1 cellular context compared by ENCODE assay signal in genomic region chr2:20822535-20823490, GRCh38.
TF ChIP-seq lines count a peak whose summit lies in the region.

Gene LDAH, minus strand, starts transcription at chr2:20823101. Its CDS starts 21,638 bp downstream, at chr2:20801463.

TF ChIP-seq in HepG2, 621 proteins besides CTCF, POLR2A, EP300 and RAD21 (continued from another document and continues in another):
- peak; percentile 32 for TF ChIP-seq ZBTB40 (IDR thresholded peaks at IDR 0.05)
- peak; percentile 87 for TF ChIP-seq ZBTB40 (CRISPR knock-in tag; IDR thresholded peaks at IDR 0.05)
- TF ChIP-seq ZNF30 (CRISPR knock-in tag; IDR thresholded peaks at IDR 0.05) = no peak; the same call in none of the 2 replicates
- peak; percentile 92; the same call in 1 of the 2 replicates for TF ChIP-seq ZNF225 (CRISPR knock-in tag; IDR thresholded peaks at IDR 0.05)
- TF ChIP-seq NFE2L1 (CRISPR knock-in tag; IDR thresholded peaks at IDR 0.05; ENCODE audit: borderline replicate concordance) = no peak
- peak; percentile 90 for TF ChIP-seq STAT6 (CRISPR knock-in tag; IDR thresholded peaks at IDR 0.05; ENCODE audit: borderline replicate concordance)
- TF ChIP-seq ZKSCAN8 (CRISPR knock-in tag; IDR thresholded peaks at IDR 0.05; ENCODE audit: borderline replicate concordance) = no peak
- no peak for TF ChIP-seq ZC3H13 (CRISPR knock-in tag; IDR thresholded peaks at IDR 0.05)
- no peak for TF ChIP-seq ZFYVE20 (CRISPR knock-in tag; IDR thresholded peaks at IDR 0.05; ENCODE audit: borderline replicate concordance, low read depth)
- peak; percentile 77 for TF ChIP-seq NKX3-1 (CRISPR knock-in tag; IDR thresholded peaks at IDR 0.05)
- peak; percentile 63 for TF ChIP-seq ZNF263 (CRISPR knock-in tag; IDR thresholded peaks at IDR 0.05)
- no peak for TF ChIP-seq ZBTB1 (CRISPR knock-in tag; IDR thresholded peaks at IDR 0.05; ENCODE audit: borderline replicate concordance)
- peak; percentile 97 for TF ChIP-seq ZNF839 (CRISPR knock-in tag; IDR thresholded peaks at IDR 0.05; ENCODE audit: borderline replicate concordance)
- no peak for TF ChIP-seq DDIT3 (CRISPR knock-in tag; IDR thresholded peaks at IDR 0.05)
- peak; percentile 78 for TF ChIP-seq RCOR2 (CRISPR knock-in tag; IDR thresholded peaks at IDR 0.05)
- TF ChIP-seq RXRB (CRISPR knock-in tag; IDR thresholded peaks at IDR 0.05; ENCODE audit: borderline replicate concordance) = peak; percentile 87
- TF ChIP-seq XRCC5 (optimal IDR thresholded peaks at IDR 0.05; ENCODE audit: low read length) = peak; percentile 44
- peak; percentile 71; the same call in 1 of the 2 replicates for TF ChIP-seq ZNF569 (CRISPR knock-in tag; IDR thresholded peaks at IDR 0.05; ENCODE audit: borderline replicate concordance)
- no peak for TF ChIP-seq ZBTB14 (CRISPR knock-in tag; IDR thresholded peaks at IDR 0.05)
- TF ChIP-seq HNRNPK (IDR thresholded peaks at IDR 0.05; ENCODE audit: low read depth, low read length, poor library complexity, severe bottlenecking) = peak; percentile 39
- TF ChIP-seq MATR3 (CRISPR knock-in tag; IDR thresholded peaks at IDR 0.05) = no peak
- TF ChIP-seq ZNF335 (CRISPR knock-in tag; IDR thresholded peaks at IDR 0.05) = peak; percentile 94
- no peak for TF ChIP-seq NCOA5 (CRISPR knock-in tag; IDR thresholded peaks at IDR 0.05)
- TF ChIP-seq MTF2 (CRISPR knock-in tag; IDR thresholded peaks at IDR 0.05; ENCODE audit: borderline replicate concordance) = peak; percentile 81
- peak; percentile 88; the same call in 1 of the 2 replicates for TF ChIP-seq KAT7 (CRISPR knock-in tag; IDR thresholded peaks at IDR 0.05; ENCODE audit: borderline replicate concordance)
- peak; percentile 69 for TF ChIP-seq ZNF275 (CRISPR knock-in tag; IDR thresholded peaks at IDR 0.05; ENCODE audit: borderline replicate concordance)
- TF ChIP-seq SRY (CRISPR knock-in tag; IDR thresholded peaks at IDR 0.05) = peak; percentile 91
- TF ChIP-seq ZNF597 (CRISPR knock-in tag; IDR thresholded peaks at IDR 0.05) = no peak
- TF ChIP-seq ZNF781 (CRISPR knock-in tag; IDR thresholded peaks at IDR 0.05; ENCODE audit: borderline replicate concordance, not compliant biosample characterization) = peak; percentile 96
- TF ChIP-seq RBM39 (IDR thresholded peaks at IDR 0.05; ENCODE audit: low read depth, low read length, poor library complexity, severe bottlenecking) = peak; percentile 80
- TF ChIP-seq ZIK1 (CRISPR knock-in tag; IDR thresholded peaks at IDR 0.05; ENCODE audit: borderline replicate concordance, low read depth) = 0 out of 2 replicates have a peak, but pooled peaks have one; percentile 59
- TF ChIP-seq ZNF761 (CRISPR knock-in tag; conservative IDR thresholded peaks at IDR 0.05) = peak; percentile 84
- no peak for TF ChIP-seq TEF (CRISPR knock-in tag; IDR thresholded peaks at IDR 0.05)
- no peak for TF ChIP-seq TP53 (CRISPR knock-in tag; conservative IDR thresholded peaks at IDR 0.05)
- peak; percentile 80 for TF ChIP-seq SOX5 (CRISPR knock-in tag; IDR thresholded peaks at IDR 0.05; ENCODE audit: borderline replicate concordance)
- TF ChIP-seq ZKSCAN1 (IDR thresholded peaks at IDR 0.05; ENCODE audit: low read length) = no peak
- TF ChIP-seq REPIN1 (CRISPR knock-in tag; IDR thresholded peaks at IDR 0.05; ENCODE audit: borderline replicate concordance, low read depth) = peak; percentile 91
- no peak for TF ChIP-seq RARG (CRISPR knock-in tag; IDR thresholded peaks at IDR 0.05; ENCODE audit: low read depth)
- TF ChIP-seq ZBTB25 (CRISPR knock-in tag; IDR thresholded peaks at IDR 0.05) = peak; percentile 80; the same call in 1 of the 2 replicates
- peak; percentile 85; the same call in 1 of the 2 replicates for TF ChIP-seq ZNF343 (CRISPR knock-in tag; IDR thresholded peaks at IDR 0.05)
- TF ChIP-seq ZNF101 (CRISPR knock-in tag; IDR thresholded peaks at IDR 0.05; ENCODE audit: borderline replicate concordance, low read depth) = no peak; the same call in 1 of the 2 replicates
- TF ChIP-seq ZNF280D (CRISPR knock-in tag; IDR thresholded peaks at IDR 0.05) = peak; percentile 96
- no peak for TF ChIP-seq PLRG1 (conservative IDR thresholded peaks at IDR 0.05)
